30 cellular contexts compared by ENCODE assay signal in the genomic region with DNA sequence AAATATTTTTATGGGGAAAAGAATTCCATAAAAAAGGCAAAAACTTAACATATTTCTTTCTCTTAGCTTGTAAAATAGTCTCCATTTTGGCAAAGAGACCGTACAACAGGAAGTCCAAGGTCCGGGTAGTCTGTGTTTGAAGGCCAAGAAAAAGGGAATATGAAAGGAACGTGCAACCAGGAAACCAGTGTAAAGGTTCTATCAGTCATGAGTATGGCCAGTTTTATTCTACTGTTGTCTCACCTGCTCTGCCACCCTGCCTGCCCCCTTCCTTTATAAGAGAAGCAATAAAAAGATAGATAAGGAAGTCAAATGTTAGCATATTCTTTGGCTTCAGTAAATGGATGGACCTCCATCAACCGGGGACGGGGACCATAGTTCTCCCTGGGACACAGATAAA.
"Had no signal": no experiment of that assay in that cellular context is flagged by ENCODE, and none has a peak within 500 bp of the region (broad histone marks: within the 10 kb centered on the region; RNA-seq: fewer than 3 reads in every experiment).

No MANE protein-coding gene starts in this region.

- DNase-seq: cerebellar nuclear complex; dorsolateral prefrontal cortex; effector CD8-positive, alpha-beta T cell; endodermal cell; foreskin fibroblast; gastrocnemius medialis; head of caudate nucleus; hypothalamus; immature natural killer cell; islet precursor cell; kidney glomerular epithelial cell; left ventricle myocardium superior; lower lobe of right lung; naive thymus-derived CD4-positive, alpha-beta T cell; nucleus accumbens; ovary; posterior cingulate gyrus; psoas muscle; right cardiac atrium; stimulated activated CD4-positive, alpha-beta T cell treated with anti-CD3 and anti-CD28 coated beads, Interleukin-15, amount 100 ng/mL, for 24 hours; stimulated activated CD4-positive, alpha-beta T cell treated with anti-CD3 and anti-CD28 coated beads, Interleukin-2, amount 100 ng/mL, for 48 hours; stimulated activated naive B cell treated with anti-CD40 and anti-IgM and Interleukin-4, amounts not matched to agents 10 μg/mL and 1 μg/mL and 100 μg/mL, for 72 hours; upper lobe of right lung; uterus had no signal

- H3K9me3 ChIP-seq: gastrocnemius medialis, lower lobe of right lung, ovary, psoas muscle, thoracic aorta, tibial nerve, upper lobe of right lung, uterus had no signal

- H3K27ac ChIP-seq: dorsolateral prefrontal cortex, epithelial cell of prostate, gastrocnemius medialis, lower lobe of right lung, neural progenitor cell, ovary, psoas muscle, skin epidermis, thoracic aorta, tibial nerve, upper lobe of right lung, uterus had no signal

- H3K36me3 ChIP-seq: gastrocnemius medialis, lower lobe of right lung, neural progenitor cell, ovary, thoracic aorta, tibial nerve, upper lobe of right lung, uterus had no signal

- H3K4me2 ChIP-seq: neural progenitor cell had no signal

- H3K4me3 ChIP-seq: dorsolateral prefrontal cortex, gastrocnemius medialis, lower lobe of right lung, neural progenitor cell, ovary, psoas muscle, skin epidermis, thoracic aorta, tibial nerve, upper lobe of right lung, uterus had no signal

- H2AFZ ChIP-seq: neural progenitor cell had no signal

- H3K9ac ChIP-seq: neural progenitor cell had no signal

- H3K4me1 ChIP-seq: gastrocnemius medialis, lower lobe of right lung, neural progenitor cell, psoas muscle, tibial nerve, upper lobe of right lung, uterus had no signal

- H3K27me3 ChIP-seq: dorsolateral prefrontal cortex, gastrocnemius medialis, neural progenitor cell, ovary, tibial nerve, upper lobe of right lung, uterus had no signal

- ATAC-seq: esophagus mucosa; gastrocnemius medialis; left ventricle myocardium superior; lower lobe of right lung; naive thymus-derived CD4-positive, alpha-beta T cell; psoas muscle; right cardiac atrium; upper lobe of right lung had no signal
